11 cellular contexts compared by ENCODE assay signal in the genomic region with DNA sequence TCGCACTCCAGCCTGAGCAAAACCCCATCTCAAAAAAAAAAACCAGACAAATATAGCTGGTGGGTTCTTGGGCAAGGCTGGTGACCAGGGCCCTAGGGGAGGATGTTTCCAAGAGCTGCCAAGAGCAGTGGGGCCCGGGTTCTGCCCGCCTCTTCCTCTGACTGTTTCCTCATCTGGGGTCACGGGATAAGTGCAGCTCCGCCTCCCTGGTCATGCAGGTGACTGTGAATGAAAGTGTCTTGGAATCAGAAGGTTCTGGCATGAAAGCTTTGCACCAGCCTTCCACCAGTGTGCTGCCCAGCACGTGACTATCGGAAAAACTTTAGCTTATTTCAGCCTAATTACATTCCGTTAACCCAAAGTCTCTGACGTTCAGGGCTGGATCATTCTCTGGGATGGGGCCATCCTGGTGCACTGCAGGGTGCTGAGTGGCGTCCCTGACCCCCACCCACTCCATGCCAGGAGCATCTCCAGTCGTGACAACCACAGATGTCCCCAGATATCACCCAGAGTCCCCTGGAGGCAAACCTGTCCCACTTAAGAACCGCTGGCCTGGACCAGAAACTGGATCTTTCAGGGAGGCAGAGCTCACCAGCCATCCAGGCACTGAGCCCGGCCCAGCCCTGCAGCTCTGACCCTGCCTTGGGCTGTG.
A peak's percentile ranks its signal among the peaks of the same experiment; 100 is the strongest.
DNase-seq lines count a peak whose midpoint lies in the region; ATAC-seq, FAIRE-seq and TF ChIP-seq lines count a peak whose summit lies in the region.
"Had no signal": no experiment of that assay in that cellular context is flagged by ENCODE, and none has a peak within 500 bp of the region (broad histone marks: within the 10 kb centered on the region; RNA-seq: fewer than 3 reads in every experiment).

No MANE protein-coding gene starts in this region.

- TF ChIP-seq RAD21 in GM12878 (IDR thresholded peaks at IDR 0.05; ENCODE audit: insufficient read depth, low read depth, low read length): no peak

- H3K4me1 ChIP-seq in Loucy (ENCODE audit: insufficient read depth, low read length, poor library complexity, severe bottlenecking) (peaks cover 78% of the 10 kb centered on the region), GM12878 (ENCODE audit: control insufficient read depth, insufficient read depth, low read length) (peaks cover 65% of the 10 kb centered on the region)

- CTCF ChIA-PET in GM12878 (lab: Yijun Ruan, JAX): interaction anchor here (0.6 to 21.7 kb wide), 9 partner anchors 8 to 447 kb away, joined by 3 to 318 read pairs (median 3); a partner anchor contains a TSS

- no peak for FAIRE-seq in GM12878 (lab: Jason Lieb, UNC)
- FAIRE-seq: bronchial epithelial cell had no signal

- no peaks in the 10 kb centered on the region for H3K9me3 ChIP-seq in Loucy (ENCODE audit: insufficient read depth, low read depth, low read length)
- H3K9me3 ChIP-seq in GM12878 (replicated peaks; ENCODE audit: control insufficient read depth, insufficient read depth, low read length): no peaks in the 10 kb centered on the region; the same call in 2 of the 3 replicates

- in situ Hi-C loops in GM12878 (cut with MboI): loop anchor here (10.0 kb wide), 2 partner anchors 342 to 462 kb away; a partner anchor contains a TSS

- peak overlapping the region; percentile 43 for H3K4me3 ChIP-seq in Loucy (ENCODE audit: low read length, poor library complexity, severe bottlenecking)
- H3K4me3 ChIP-seq in GM12878: no peak overlapping the region
- H3K4me3 ChIP-seq: tibial nerve had no signal

- peaks cover 8% of the 10 kb centered on the region; the same call in 1 of the 2 replicates for H3F3A ChIP-seq in Loucy (ENCODE audit: low read depth)

- ATAC-seq in GM12878: no peak
- no peak for ATAC-seq in HG03460 (IDR thresholded peaks at IDR 0.05; ENCODE audit: unreplicated experiment)

- no TSS peak for BruUV-seq in GM12878 (replicated peaks; lab: Mats Ljungman, UMichigan)

- peak; percentile 78 for DNase-seq in CD1c-positive myeloid dendritic cell (ENCODE audit: extremely low spot score)
- no peak for DNase-seq in GM12878 (ENCODE audit: low read depth, low spot score)
- peak; percentile 32 for DNase-seq in midbrain (lab: John Stamatoyannopoulos, UW)
- no peak for DNase-seq in NCI-H128 (lab: John Stamatoyannopoulos, UW; ENCODE audit: unreplicated experiment)
- DNase-seq in COLO829 (ENCODE audit: low spot score): no peak
- no peak for DNase-seq in Ammon's horn (ENCODE audit: low spot score)
- DNase-seq: NCI-H1436 had no signal

- TF ChIP-seq CTCF in Loucy (conservative IDR thresholded peaks at IDR 0.05; ENCODE audit: low read length) (no peak), GM12878 (IDR thresholded peaks at IDR 0.05 in 2 of 3, conservative IDR thresholded peaks at IDR 0.05 in 1 of 3; ENCODE audit: control insufficient read depth in 2 of 3, extremely low read depth in 1 of 3, insufficient read depth in 1 of 3, low read depth in 3 of 3, low read length in 3 of 3) (no peak)

- TF ChIP-seq POLR2A in GM12878 (IDR thresholded peaks at IDR 0.05; ENCODE audit: low read depth, low read length): no peak; the same call in 1 of the 2 replicates

- no peaks in the 10 kb centered on the region for H3K9me2 ChIP-seq in Loucy (replicated peaks; ENCODE audit: low read depth, low read length)

- intact Hi-C loops in GM12878 (cut with micrococcal nuclease; ENCODE audit: unreplicated experiment): loop anchor here (10.0 kb wide), 1 partner anchor 222 kb away; no protein-coding TSS in a partner anchor

- POLR2A ChIA-PET in GM12878 (lab: Charles Lee): interaction anchor here (1.0 to 2.2 kb wide), 4 partner anchors 20 to 156 kb away, joined by 3 to 10 read pairs (median 6); a partner anchor contains a TSS

- H3K27ac ChIP-seq in GM12878 (ENCODE audit: control insufficient read depth, insufficient read depth): no peak overlapping the region

- SMC1A ChIA-PET in GM12878 (lab: Charles Lee; ENCODE audit: uncharacterized antibody, unreplicated experiment): interaction anchor here (0.6 to 1.5 kb wide), 5 partner anchors 20 to 461 kb away, joined by 3 to 4 read pairs (median 3); a partner anchor contains a TSS

- TF ChIP-seq EP300 in GM12878 (IDR thresholded peaks at IDR 0.05; ENCODE audit: borderline replicate concordance in 1 of 2, control insufficient read depth in 1 of 2, low read depth in 2 of 2, low read length in 2 of 2): no peak

- H3K27me3 ChIP-seq in Loucy (ENCODE audit: insufficient read depth, low read length, poor library complexity, severe bottlenecking): no peaks in the 10 kb centered on the region
- H3K27me3 ChIP-seq in GM12878 (replicated peaks in 1 of 2; ENCODE audit: control insufficient read depth in 2 of 2, insufficient read depth in 2 of 2, low read length in 1 of 2): no peaks in the 10 kb centered on the region

- RAD21 ChIA-PET in GM12878 (lab: Charles Lee; ENCODE audit: unreplicated experiment): interaction anchor here (0.9 to 3.4 kb wide), 6 partner anchors 19 to 141 kb away, joined by 3 to 21 read pairs (median 6); a partner anchor contains a TSS

- WGBS in GM12878 (ENCODE audit: insufficient coverage, insufficient replicate concordance, low lambda C conversion rate, missing lambda C conversion rate): 63% methylated on average over 13 of the region's 13 CpGs

- no peak overlapping the region for H2AFZ ChIP-seq in Loucy (ENCODE audit: low read length)
- no peak overlapping the region for H2AFZ ChIP-seq in GM12878 (ENCODE audit: control insufficient read depth, low read depth, low read length)

- H3K36me3 ChIP-seq in Loucy (ENCODE audit: insufficient read depth, low read length) (no peaks in the 10 kb centered on the region), GM12878 (ENCODE audit: control insufficient read depth in 2 of 2, insufficient read depth in 2 of 2, low read length in 1 of 2) (no peaks in the 10 kb centered on the region)
- H3K36me3 ChIP-seq: tibial nerve had no signal

- H3K9ac ChIP-seq in Loucy (ENCODE audit: low read depth, low read length, poor library complexity, severe bottlenecking): peak overlapping the region; percentile 47
- 0 out of 2 replicates have a peak overlapping the region, but pooled peaks have one; percentile 25 for H3K9ac ChIP-seq in GM12878 (ENCODE audit: control insufficient read depth, insufficient read depth, low read length)

- no peaks in the 10 kb centered on the region for H3K79me2 ChIP-seq in Loucy (ENCODE audit: insufficient read depth, low read length)
- peaks cover 19% of the 10 kb centered on the region for H3K79me2 ChIP-seq in GM12878 (ENCODE audit: control insufficient read depth, insufficient read depth, low read length)

- peak overlapping the region; percentile 46 for H3K4me2 ChIP-seq in Loucy (ENCODE audit: low read depth, low read length, poor library complexity, severe bottlenecking)
- no peak overlapping the region; the same call in 1 of the 2 replicates for H3K4me2 ChIP-seq in GM12878 (ENCODE audit: control insufficient read depth, insufficient read depth)

- H4K20me1 ChIP-seq in Loucy (ENCODE audit: insufficient read depth, low read length, poor library complexity, severe bottlenecking) (no peaks in the 10 kb centered on the region), GM12878 (ENCODE audit: control insufficient read depth, insufficient read depth) (no peaks in the 10 kb centered on the region)

TF ChIP-seq in GM12878, 131 proteins besides CTCF, POLR2A, EP300 and RAD21:
- TF ChIP-seq, protein P1, sequence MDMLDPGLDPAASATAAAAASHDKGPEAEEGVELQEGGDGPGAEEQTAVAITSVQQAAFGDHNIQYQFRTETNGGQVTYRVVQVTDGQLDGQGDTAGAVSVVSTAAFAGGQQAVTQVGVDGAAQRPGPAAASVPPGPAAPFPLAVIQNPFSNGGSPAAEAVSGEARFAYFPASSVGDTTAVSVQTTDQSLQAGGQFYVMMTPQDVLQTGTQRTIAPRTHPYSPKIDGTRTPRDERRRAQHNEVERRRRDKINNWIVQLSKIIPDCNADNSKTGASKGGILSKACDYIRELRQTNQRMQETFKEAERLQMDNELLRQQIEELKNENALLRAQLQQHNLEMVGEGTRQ (IDR thresholded peaks at IDR 0.05; ENCODE audit: borderline replicate concordance, low read depth, low read length): no peak
- TF ChIP-seq, protein P2, sequence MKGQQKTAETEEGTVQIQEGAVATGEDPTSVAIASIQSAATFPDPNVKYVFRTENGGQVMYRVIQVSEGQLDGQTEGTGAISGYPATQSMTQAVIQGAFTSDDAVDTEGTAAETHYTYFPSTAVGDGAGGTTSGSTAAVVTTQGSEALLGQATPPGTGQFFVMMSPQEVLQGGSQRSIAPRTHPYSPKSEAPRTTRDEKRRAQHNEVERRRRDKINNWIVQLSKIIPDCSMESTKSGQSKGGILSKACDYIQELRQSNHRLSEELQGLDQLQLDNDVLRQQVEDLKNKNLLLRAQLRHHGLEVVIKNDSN (IDR thresholded peaks at IDR 0.05; ENCODE audit: borderline replicate concordance, extremely low read length, insufficient read depth, low read depth, low read length): peak; percentile 37
- TF ChIP-seq SRF (IDR thresholded peaks at IDR 0.05; ENCODE audit: low read depth in 2 of 2, low read length in 2 of 2): no peak
- no peak for TF ChIP-seq ESRRA (IDR thresholded peaks at IDR 0.05; ENCODE audit: low read length)
- no peak; the same call in 1 of the 2 replicates for TF ChIP-seq EED (IDR thresholded peaks at IDR 0.05; ENCODE audit: low read depth)
- no peak for TF ChIP-seq ASH2L (IDR thresholded peaks at IDR 0.05; ENCODE audit: borderline replicate concordance, low read depth)
- peak; percentile 58 to 78; a peak in 3 of 4 replicates for TF ChIP-seq BHLHE40 (IDR thresholded peaks at IDR 0.05; ENCODE audit: borderline replicate concordance in 1 of 2, low read depth in 2 of 2, low read length in 1 of 2)

Comparison
In these comparisons a context has a peak if more than half of its experiments do, and no peak if none do; other contexts are left out.
1. DNase-seq: peak in CD1c-positive myeloid dendritic cell (single experiment) and midbrain (single experiment); none in GM12878 (single experiment), NCI-H128 (single experiment), COLO829 (single experiment) and Ammon's horn (single experiment).